ENCODE assay signal across 1 cellular context in genomic region chr3:115623414-115623868, GRCh38.
A peak's percentile ranks its signal among the peaks of the same experiment; 100 is the strongest.
TF ChIP-seq lines count a peak whose summit lies in the region.

Gene GAP43 (plus strand): TSS chr3:115623510. CDS start chr3:115623690, 180 bp downstream.

TF ChIP-seq in HEK293, 187 proteins besides CTCF, POLR2A, EP300 and RAD21 (continued from another document):
- TF ChIP-seq FEZF1 (tag by site-specific recombination; IDR thresholded peaks at IDR 0.05) (0 out of 2 replicates have a peak, but pooled peaks have one; percentile 7), BCL6B (tag by site-specific recombination; IDR thresholded peaks at IDR 0.05) (no peak), ZNF555 (tag by site-specific recombination; conservative IDR thresholded peaks at IDR 0.05) (no peak), KLF17 (tag by site-specific recombination; IDR thresholded peaks at IDR 0.05) (no peak), IKZF3 (tag by site-specific recombination; IDR thresholded peaks at IDR 0.05) (no peak), ZNF132 (tag by site-specific recombination; IDR thresholded peaks at IDR 0.05; ENCODE audit: borderline replicate concordance) (no peak), ZFHX2 (tag by site-specific recombination; conservative IDR thresholded peaks at IDR 0.05) (no peak), ZBTB6 (tag by site-specific recombination; IDR thresholded peaks at IDR 0.05) (no peak), ZBTB7A (tag by site-specific recombination; IDR thresholded peaks at IDR 0.05; ENCODE audit: low read depth) (no peak), ZNF776 (tag by site-specific recombination; IDR thresholded peaks at IDR 0.05; ENCODE audit: borderline replicate concordance) (no peak), ZNF660 (tag by site-specific recombination; IDR thresholded peaks at IDR 0.05) (no peak), ZNF37A (tag by site-specific recombination; IDR thresholded peaks at IDR 0.05) (no peak), ZNF621 (tag by site-specific recombination; IDR thresholded peaks at IDR 0.05) (no peak), ZNF747 (tag by site-specific recombination; IDR thresholded peaks at IDR 0.05) (no peak), ZNF214 (tag by site-specific recombination; IDR thresholded peaks at IDR 0.05; ENCODE audit: borderline replicate concordance) (no peak), ZNF266 (tag by site-specific recombination; IDR thresholded peaks at IDR 0.05; ENCODE audit: low read depth) (no peak), ZNF354C (tag by site-specific recombination; IDR thresholded peaks at IDR 0.05; ENCODE audit: borderline replicate concordance, low read depth) (no peak), ZNF366 (tag by site-specific recombination; conservative IDR thresholded peaks at IDR 0.05) (peak; percentile 84), BCL11B (tag by site-specific recombination; IDR thresholded peaks at IDR 0.05; ENCODE audit: low read depth) (no peak), ZNF626 (tag by site-specific recombination; IDR thresholded peaks at IDR 0.05) (no peak), ZNF2 (tag by site-specific recombination; IDR thresholded peaks at IDR 0.05) (no peak), ZNF558 (tag by site-specific recombination; IDR thresholded peaks at IDR 0.05) (no peak), ZNF24 (tag by site-specific recombination; IDR thresholded peaks at IDR 0.05) (no peak), ZIC2 (tag by site-specific recombination; IDR thresholded peaks at IDR 0.05) (no peak), HOXC10 (CRISPR knock-in tag; IDR thresholded peaks at IDR 0.05) (no peak), ZNF114 (tag by site-specific recombination; IDR thresholded peaks at IDR 0.05) (no peak), ZNF18 (tag by site-specific recombination; IDR thresholded peaks at IDR 0.05) (no peak), KLF9 (tag by site-specific recombination; IDR thresholded peaks at IDR 0.05; ENCODE audit: low read depth) (no peak), SALL2 (tag by site-specific recombination; IDR thresholded peaks at IDR 0.05; ENCODE audit: borderline replicate concordance) (no peak), ZNF510 (tag by site-specific recombination; IDR thresholded peaks at IDR 0.05; ENCODE audit: insufficient replicate concordance) (no peak), ZNF530 (tag by site-specific recombination; IDR thresholded peaks at IDR 0.05; ENCODE audit: low read depth) (no peak)
